24 cellular contexts compared by ENCODE assay signal in the genomic region with DNA sequence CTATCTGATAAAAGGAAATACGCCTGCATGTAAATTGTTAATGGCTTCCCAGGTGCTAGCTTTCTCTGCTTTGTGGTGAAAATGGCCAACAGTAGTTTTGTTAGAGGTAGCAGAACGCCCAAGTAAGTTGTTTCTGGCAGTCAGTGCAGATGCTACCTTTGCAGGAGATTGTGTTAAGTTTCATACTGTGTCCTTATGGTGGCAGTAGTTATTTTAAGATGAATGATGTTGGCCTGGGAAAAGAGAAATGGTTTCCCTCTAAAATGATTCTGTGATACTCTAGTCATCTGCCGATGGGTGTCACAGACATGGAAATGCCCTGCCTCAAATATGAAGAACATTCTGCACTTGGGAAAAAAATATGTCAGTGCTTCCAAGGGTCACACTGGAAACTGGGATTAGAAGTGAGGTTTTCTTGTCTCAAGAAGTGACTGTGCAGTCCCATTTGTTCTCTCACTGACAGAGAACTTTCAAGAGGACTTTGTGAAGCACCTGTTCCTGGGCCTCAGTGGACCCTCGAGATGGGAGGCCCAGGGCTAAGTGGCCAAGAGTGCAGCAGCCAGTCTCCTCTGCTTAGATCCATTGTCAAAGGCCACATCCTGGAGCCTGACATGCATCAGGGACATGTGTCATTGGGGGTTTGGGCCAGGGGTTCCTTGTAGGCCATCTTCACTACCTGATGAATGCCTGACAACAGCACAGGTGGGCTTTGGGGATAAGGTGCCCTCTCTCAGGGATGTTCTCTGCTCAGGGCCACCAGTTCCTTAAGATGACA.
"Had no signal": no experiment of that assay in that cellular context is flagged by ENCODE, and none has a peak within 500 bp of the region (broad histone marks: within the 10 kb centered on the region; RNA-seq: fewer than 3 reads in every experiment).

No MANE protein-coding gene starts in this region.

- DNase-seq: activated CD4-positive, alpha-beta T cell treated with anti-CD3 and anti-CD28 coated beads for 36 hours; activated CD4-positive, alpha-beta T cell treated with anti-CD3 and anti-CD28 coated beads, Interleukin-2, amount 50 U/mL, for 4 hours; activated CD8-positive, alpha-beta memory T cell treated with anti-CD3 and anti-CD28 coated beads, Interleukin-2, amount 50 U/mL, for 48 hours; activated CD8-positive, alpha-beta T cell treated with anti-CD3 and anti-CD28 coated beads, Interleukin-2, amount 10 ng/mL, durations not matched to agents 7 days and 5 days; activated naive CD4-positive, alpha-beta T cell treated with anti-CD3 and anti-CD28 coated beads, Interleukin-2, amount 50 U/mL, for 16 hours; activated naive CD8-positive, alpha-beta T cell treated with anti-CD3 and anti-CD28 coated beads, Interleukin-2, amount 10 ng/mL, durations not matched to agents 7 days and 5 days; activated T-cell treated with anti-CD3 and anti-CD28 coated beads, Interleukin-2, amount 50 U/mL, for 1 hour; adrenal gland; cerebellar nuclear complex; NCI-H1048; NCI-H146; NCI-H2029; NCI-H2107; NCI-H345; NCI-H510A; NK-92 treated with Interleukin-12 subunit alpha and Interleukin-12 subunit beta, amount 100 ng/mL, for 24 hours; OCI-M1; RPMI8226; T-cell; T-helper 2 cell; WERI-Rb-1 had no signal

- H3K36me3 ChIP-seq: adrenal gland, WERI-Rb-1 had no signal

- H3K4me1 ChIP-seq: adrenal gland had no signal

- H3K4me1 Mint-ChIP-seq: activated CD4-positive, alpha-beta T cell treated with anti-CD3 and anti-CD28 coated beads for 36 hours; activated naive CD8-positive, alpha-beta T cell treated with anti-CD3 and anti-CD28 coated beads, Interleukin-2, amount 10 ng/mL, durations not matched to agents 7 days and 5 days; T-cell had no signal

- H3K36me3 Mint-ChIP-seq: activated naive CD8-positive, alpha-beta T cell treated with anti-CD3 and anti-CD28 coated beads, Interleukin-2, amount 10 ng/mL, durations not matched to agents 7 days and 5 days; T-cell had no signal

- H3K27me3 Mint-ChIP-seq: activated CD4-positive, alpha-beta T cell treated with anti-CD3 and anti-CD28 coated beads for 36 hours; activated naive CD8-positive, alpha-beta T cell treated with anti-CD3 and anti-CD28 coated beads, Interleukin-2, amount 10 ng/mL, durations not matched to agents 7 days and 5 days had no signal

- H3K4me3 ChIP-seq: adrenal gland, SK-N-MC had no signal

- H3K4me3 Mint-ChIP-seq: activated CD4-positive, alpha-beta T cell treated with anti-CD3 and anti-CD28 coated beads for 36 hours; activated CD8-positive, alpha-beta T cell treated with anti-CD3 and anti-CD28 coated beads, Interleukin-2, amount 10 ng/mL, durations not matched to agents 7 days and 5 days; activated naive CD8-positive, alpha-beta T cell treated with anti-CD3 and anti-CD28 coated beads, Interleukin-2, amount 10 ng/mL, durations not matched to agents 7 days and 5 days; T-cell had no signal

- H3K9me3 ChIP-seq: adrenal gland had no signal

- ATAC-seq: activated CD4-positive, alpha-beta T cell treated with anti-CD3 and anti-CD28 coated beads for 36 hours; activated CD8-positive, alpha-beta T cell treated with anti-CD3 and anti-CD28 coated beads, Interleukin-2, amount 10 ng/mL, durations not matched to agents 7 days and 5 days; Panc1; Right ventricle myocardium inferior; T-cell had no signal

- H3K27ac Mint-ChIP-seq: activated CD4-positive, alpha-beta T cell treated with anti-CD3 and anti-CD28 coated beads for 36 hours; activated CD8-positive, alpha-beta T cell treated with anti-CD3 and anti-CD28 coated beads, Interleukin-2, amount 10 ng/mL, durations not matched to agents 7 days and 5 days; activated naive CD8-positive, alpha-beta T cell treated with anti-CD3 and anti-CD28 coated beads, Interleukin-2, amount 10 ng/mL, durations not matched to agents 7 days and 5 days; T-cell had no signal

- H3K27ac ChIP-seq: adrenal gland, SK-N-MC, WERI-Rb-1 had no signal

- H3K27me3 ChIP-seq: adrenal gland had no signal
